In the genomic region with DNA sequence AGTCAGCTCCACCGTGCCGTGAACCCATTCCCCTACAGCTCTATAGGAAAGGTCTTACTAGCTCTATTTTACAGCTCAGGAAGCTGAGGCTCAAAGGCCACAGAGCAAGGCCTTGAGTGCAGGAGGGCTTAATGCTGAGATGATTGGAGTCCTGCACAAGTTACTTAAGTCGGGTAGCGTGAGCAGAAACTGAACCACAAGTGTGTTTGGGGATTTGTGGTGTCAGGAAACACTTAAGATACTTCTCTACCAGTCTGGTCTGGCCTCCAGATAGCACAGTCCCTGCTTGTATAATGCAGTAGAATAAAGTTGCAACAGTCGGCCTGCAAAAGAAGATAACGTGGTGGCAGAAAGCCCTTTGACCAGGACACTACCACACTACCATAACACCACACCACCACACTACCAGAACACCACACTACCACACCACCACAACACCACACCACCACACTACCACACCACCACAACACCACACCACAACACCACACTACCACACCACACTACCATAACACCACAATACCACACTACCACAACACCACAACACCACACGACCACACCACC, we compare ENCODE assay signal across 10 cellular contexts.
A peak's percentile ranks its signal among the peaks of the same experiment; 100 is the strongest.
DNase-seq lines count a peak whose midpoint lies in the region; ATAC-seq, FAIRE-seq and TF ChIP-seq lines count a peak whose summit lies in the region.
"Had no signal": no experiment of that assay in that cellular context is flagged by ENCODE, and none has a peak within 500 bp of the region (broad histone marks: within the 10 kb centered on the region; RNA-seq: fewer than 3 reads in every experiment).

No MANE protein-coding gene starts in this region.

- 2% methylated on average over 7 of the region's 7 CpGs for WGBS in GM12878 (ENCODE audit: insufficient coverage, insufficient replicate concordance, low lambda C conversion rate, missing lambda C conversion rate)
- WGBS in prostate gland = 80% methylated on average over 7 of the region's 7 CpGs

- DNase-seq in NCI-H1436 treated with DMSO at 0.1 percent for 48 hours (lab: John Stamatoyannopoulos, UW) = peak; percentile 7
- DNase-seq in NCI-H1436 (lab: John Stamatoyannopoulos, UW) = no peak
- DNase-seq in MG63 = peak; percentile 10
- peak; percentile 69 for DNase-seq in GM12878 (ENCODE audit: low read depth, low spot score)
- DNase-seq in prostate gland (ENCODE audit: low spot score) = no peak
- no peak for DNase-seq in NCI-H2029 (lab: John Stamatoyannopoulos, UW)
- DNase-seq: Kasumi-1; stimulated activated CD4-positive, alpha-beta T cell treated with anti-CD3 and anti-CD28 coated beads, Interleukin-2, amount 100 ng/mL, for 24 hours had no signal

- no peaks in the 10 kb centered on the region for H3K27me3 Mint-ChIP-seq in nephron (ENCODE audit: low read depth)

- H3K36me3 Mint-ChIP-seq in nephron (ENCODE audit: low read depth) = no peaks in the 10 kb centered on the region

- H3K9ac ChIP-seq in GM12878 (ENCODE audit: control insufficient read depth, insufficient read depth, low read length) = no peak overlapping the region

- H3K27me3 ChIP-seq in MG63 (no peaks in the 10 kb centered on the region), GM12878 (replicated peaks in 1 of 2; ENCODE audit: control insufficient read depth in 2 of 2, insufficient read depth in 2 of 2, low read length in 1 of 2) (no peaks in the 10 kb centered on the region), prostate gland (replicated peaks; ENCODE audit: insufficient read depth) (no peaks in the 10 kb centered on the region)

- ATAC-seq in GM12878 = peak; percentile 8
- ATAC-seq in HG02642 (IDR thresholded peaks at IDR 0.05; ENCODE audit: poor library complexity, unreplicated experiment) = no peak

- H3K79me2 ChIP-seq in GM12878 (ENCODE audit: control insufficient read depth, insufficient read depth, low read length) = no peaks in the 10 kb centered on the region

- TF ChIP-seq EP300 in GM12878 (IDR thresholded peaks at IDR 0.05; ENCODE audit: borderline replicate concordance in 1 of 2, control insufficient read depth in 1 of 2, low read depth in 2 of 2, low read length in 2 of 2) = peak; percentile 13 to 29; a peak in 1 of 4 replicates

- H3K4me3 ChIP-seq in MG63 = no peak overlapping the region
- H3K4me3 ChIP-seq in GM12878 = no peak overlapping the region
- no peak overlapping the region for H3K4me3 ChIP-seq in prostate gland

- SMC1A ChIA-PET in GM12878 (lab: Charles Lee; ENCODE audit: uncharacterized antibody, unreplicated experiment) = interaction anchor here (0.8 to 2.8 kb wide), 7 partner anchors 9 to 89 kb away, joined by 3 to 9 read pairs (median 4); no protein-coding TSS in a partner anchor

- no TSS peak for BruUV-seq in GM12878 (replicated peaks; lab: Mats Ljungman, UMichigan)

- no peak overlapping the region for H3K4me3 Mint-ChIP-seq in nephron

- H4K20me1 ChIP-seq in GM12878 (ENCODE audit: control insufficient read depth, insufficient read depth) = no peaks in the 10 kb centered on the region

- no peak for TF ChIP-seq RAD21 in GM12878 (IDR thresholded peaks at IDR 0.05; ENCODE audit: insufficient read depth, low read depth, low read length)

- H2AFZ ChIP-seq in GM12878 (ENCODE audit: control insufficient read depth, low read depth, low read length) = no peak overlapping the region

- H3K4me1 ChIP-seq in GM12878 (ENCODE audit: control insufficient read depth, insufficient read depth, low read length) = peaks cover 42% of the 10 kb centered on the region
- no peaks in the 10 kb centered on the region for H3K4me1 ChIP-seq in prostate gland (replicated peaks)

- no peak for TF ChIP-seq CTCF in GM12878 (IDR thresholded peaks at IDR 0.05 in 2 of 3, conservative IDR thresholded peaks at IDR 0.05 in 1 of 3; ENCODE audit: control insufficient read depth in 2 of 3, extremely low read depth in 1 of 3, insufficient read depth in 1 of 3, low read depth in 3 of 3, low read length in 3 of 3)
- no peak for TF ChIP-seq CTCF in nephron (IDR thresholded peaks at IDR 0.05; ENCODE audit: unreplicated experiment in 3 of 3)
- TF ChIP-seq CTCF in prostate gland (IDR thresholded peaks at IDR 0.05) = no peak

- CTCF ChIA-PET in GM12878 (lab: Yijun Ruan, JAX) = interaction anchor here (0.8 to 1.3 kb wide), 3 partner anchors 11 to 275 kb away, joined by 3 read pairs; no protein-coding TSS in a partner anchor

- POLR2A ChIA-PET in GM12878 (lab: Charles Lee) = no interaction called here

- peaks cover 30% of the 10 kb centered on the region for H3K4me1 Mint-ChIP-seq in nephron

- RAD21 ChIA-PET in GM12878 (lab: Charles Lee; ENCODE audit: unreplicated experiment) = interaction anchor here (1.2 to 1.6 kb wide), 2 partner anchors 12 to 15 kb away, joined by 3 to 9 read pairs; no protein-coding TSS in a partner anchor

- intact Hi-C loops in GM12878 (cut with micrococcal nuclease; ENCODE audit: unreplicated experiment) = loop anchor here (5.0 kb wide), 1 partner anchor 334 kb away; no protein-coding TSS in a partner anchor
- intact Hi-C loops in prostate gland (cut with DNase I) = no loop called here

- H3K27ac Mint-ChIP-seq in nephron = peak overlapping the region; percentile 0 to 54 (median 8)

- TF ChIP-seq POLR2A in GM12878 (IDR thresholded peaks at IDR 0.05; ENCODE audit: low read depth, low read length) = no peak
- TF ChIP-seq POLR2A in prostate gland (IDR thresholded peaks at IDR 0.05) = no peak

- FAIRE-seq in GM12878 (lab: Jason Lieb, UNC) = peak; percentile 98

- H3K27ac ChIP-seq in GM12878 (ENCODE audit: control insufficient read depth, insufficient read depth) (no peak overlapping the region), prostate gland (no peak overlapping the region)

- H3K9me3 ChIP-seq in MG63 = no peaks in the 10 kb centered on the region
- H3K9me3 ChIP-seq in GM12878 (replicated peaks; ENCODE audit: control insufficient read depth, insufficient read depth, low read length) = no peaks in the 10 kb centered on the region; the same call in 2 of the 3 replicates
- no peaks in the 10 kb centered on the region for H3K9me3 ChIP-seq in prostate gland

- H3K36me3 ChIP-seq in MG63 = no peaks in the 10 kb centered on the region
- H3K36me3 ChIP-seq in GM12878 (ENCODE audit: control insufficient read depth in 2 of 2, insufficient read depth in 2 of 2, low read length in 1 of 2) = no peaks in the 10 kb centered on the region
- no peaks in the 10 kb centered on the region for H3K36me3 ChIP-seq in prostate gland

- H3K9me3 Mint-ChIP-seq in nephron = no peaks in the 10 kb centered on the region

- H3K4me2 ChIP-seq in GM12878 (ENCODE audit: control insufficient read depth, insufficient read depth) = no peak overlapping the region

- in situ Hi-C loops in GM12878 (cut with MboI) = no loop called here

TF ChIP-seq in GM12878, 131 proteins besides CTCF, POLR2A, EP300 and RAD21 (continues in another document):
- no peak for TF ChIP-seq FOS (IDR thresholded peaks at IDR 0.05; ENCODE audit: borderline replicate concordance, extremely low read depth, insufficient read length)
- TF ChIP-seq NBN (IDR thresholded peaks at IDR 0.05) = peak; percentile 72; the same call in 1 of the 2 replicates
- TF ChIP-seq EZH2 (IDR thresholded peaks at IDR 0.05; ENCODE audit: borderline replicate concordance, control insufficient read depth, low read depth, low read length) = 0 out of 2 replicates have a peak, but pooled peaks have one; percentile 38
- TF ChIP-seq ETV6 (conservative IDR thresholded peaks at IDR 0.05 in 1 of 2, IDR thresholded peaks at IDR 0.05 in 1 of 2; ENCODE audit: borderline replicate concordance in 1 of 2, low read depth in 1 of 2) = 0 out of 4 replicates have a peak, but pooled peaks of 1 of the 2 experiments have one; percentile 33
- no peak for TF ChIP-seq BRCA1 (IDR thresholded peaks at IDR 0.05; ENCODE audit: low read depth, low read length)
- TF ChIP-seq SP1 (IDR thresholded peaks at IDR 0.05; ENCODE audit: low read depth, low read length) = no peak
- TF ChIP-seq ATF2 (IDR thresholded peaks at IDR 0.05; ENCODE audit: low read length) = no peak
- no peak for TF ChIP-seq NRF1 (conservative IDR thresholded peaks at IDR 0.05; ENCODE audit: low read depth, low read length)
- no peak for TF ChIP-seq SIN3A (IDR thresholded peaks at IDR 0.05; ENCODE audit: low read depth, low read length)
- 0 out of 2 replicates have a peak, but pooled peaks have one; percentile 42 for TF ChIP-seq DPF2 (IDR thresholded peaks at IDR 0.05)
- 0 out of 2 replicates have a peak, but pooled peaks have one; percentile 21 for TF ChIP-seq TCF12 (IDR thresholded peaks at IDR 0.05; ENCODE audit: low read depth, low read length)
- TF ChIP-seq CHD4 (IDR thresholded peaks at IDR 0.05) = no peak
- peak; percentile 57; the same call in 1 of the 2 replicates for TF ChIP-seq MTA2 (IDR thresholded peaks at IDR 0.05; ENCODE audit: low read depth)
- TF ChIP-seq ZNF274 (IDR thresholded peaks at IDR 0.05; ENCODE audit: insufficient read depth, insufficient read length) = no peak
- TF ChIP-seq BMI1 (IDR thresholded peaks at IDR 0.05; ENCODE audit: borderline replicate concordance) = no peak

Comparison
In these comparisons a context has a peak if more than half of its experiments do, and no peak if none do; other contexts are left out.
1. DNase-seq: peak in NCI-H1436 treated with DMSO at 0.1 percent for 48 hours (single experiment), MG63 (single experiment) and GM12878 (single experiment); none in NCI-H1436 (single experiment), prostate gland (single experiment) and NCI-H2029 (single experiment).